8 cellular contexts compared by ENCODE assay signal in the genomic region with DNA sequence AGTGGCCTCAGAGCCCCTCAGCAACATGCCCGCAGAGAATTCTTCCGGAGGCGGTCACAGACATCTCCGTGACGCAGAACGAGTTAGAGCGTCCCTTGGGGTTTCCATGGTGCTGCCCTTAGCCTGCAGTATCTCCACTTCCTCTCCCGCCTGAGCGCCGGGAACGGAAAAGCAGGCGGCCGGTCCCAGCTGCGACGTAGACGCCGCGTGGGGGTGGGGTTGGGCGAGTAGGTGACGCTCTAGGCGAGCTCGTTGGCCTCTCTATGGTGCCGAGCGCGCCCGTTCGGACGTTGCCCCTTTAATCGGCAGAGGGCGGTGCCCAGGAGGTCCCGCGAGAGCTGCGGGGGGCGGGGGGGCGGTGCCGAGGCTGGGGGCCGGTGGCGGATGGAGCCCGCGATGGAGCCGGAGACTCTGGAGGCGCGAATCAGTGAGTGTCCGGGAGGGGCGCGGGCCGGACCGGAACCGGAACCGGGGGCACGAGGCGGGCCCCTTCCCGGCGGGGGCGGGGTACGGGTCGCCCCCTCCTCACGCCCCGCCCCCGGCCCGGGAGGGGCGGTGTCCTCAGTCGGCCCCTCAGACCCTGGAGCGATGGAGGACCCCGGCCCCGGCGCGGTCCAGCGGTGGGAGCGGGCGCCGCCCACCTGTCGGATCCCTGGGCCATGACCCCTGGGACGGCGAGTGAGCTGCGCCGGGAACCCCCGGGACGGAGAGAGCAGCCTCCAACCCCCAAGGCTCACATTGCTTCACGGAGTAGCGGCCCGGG. TPM values are rescaled to one million over a fixed set of nuclear protein-coding genes. Genes with fewer than 3 reads are reported as not detected.
DNase-seq lines count a peak whose midpoint lies in the region; ATAC-seq and FAIRE-seq lines count a peak whose summit lies in the region.

A gene with protein sequence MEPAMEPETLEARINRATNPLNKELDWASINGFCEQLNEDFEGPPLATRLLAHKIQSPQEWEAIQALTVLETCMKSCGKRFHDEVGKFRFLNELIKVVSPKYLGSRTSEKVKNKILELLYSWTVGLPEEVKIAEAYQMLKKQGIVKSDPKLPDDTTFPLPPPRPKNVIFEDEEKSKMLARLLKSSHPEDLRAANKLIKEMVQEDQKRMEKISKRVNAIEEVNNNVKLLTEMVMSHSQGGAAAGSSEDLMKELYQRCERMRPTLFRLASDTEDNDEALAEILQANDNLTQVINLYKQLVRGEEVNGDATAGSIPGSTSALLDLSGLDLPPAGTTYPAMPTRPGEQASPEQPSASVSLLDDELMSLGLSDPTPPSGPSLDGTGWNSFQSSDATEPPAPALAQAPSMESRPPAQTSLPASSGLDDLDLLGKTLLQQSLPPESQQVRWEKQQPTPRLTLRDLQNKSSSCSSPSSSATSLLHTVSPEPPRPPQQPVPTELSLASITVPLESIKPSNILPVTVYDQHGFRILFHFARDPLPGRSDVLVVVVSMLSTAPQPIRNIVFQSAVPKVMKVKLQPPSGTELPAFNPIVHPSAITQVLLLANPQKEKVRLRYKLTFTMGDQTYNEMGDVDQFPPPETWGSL (plus strand): TSS at position 358 of the 763 bp plus-strand sequence. CDS start 27 bp downstream, at position 385.

- H3K4me1 ChIP-seq in Karpas-422 (ENCODE audit: low read length), result peaks cover 31% of the 10 kb centered on the region
- peaks cover 16 to 43% of the 10 kb centered on the region in 2 donors for H3K4me1 ChIP-seq in muscle layer of duodenum (ENCODE audit: control insufficient read depth in 1 of 2, insufficient read depth in 2 of 2, low read length in 2 of 2)

- peaks cover 3% of the 10 kb centered on the region; the same call in 1 of the 2 replicates for H3K36me3 ChIP-seq in Karpas-422 (ENCODE audit: insufficient read depth, low read length)
- no peaks in the 10 kb centered on the region for H3K36me3 ChIP-seq in muscle layer of duodenum (ENCODE audit: control insufficient read depth in 1 of 2, insufficient read depth in 2 of 2, low read length in 2 of 2)

- H3K9me3 ChIP-seq in Karpas-422 (ENCODE audit: low read length) (no peaks in the 10 kb centered on the region), muscle layer of duodenum (ENCODE audit: control insufficient read depth in 1 of 2, low read length in 2 of 2) (no peaks in the 10 kb centered on the region)

- peak within 1 kb of the TSS; percentile 88 to 90 for H3K4me3 Mint-ChIP-seq in activated T-cell treated with anti-CD3 and anti-CD28 coated beads, Interleukin-2, amount 50 U/mL, for 72 hours

- H3K27me3 ChIP-seq in Karpas-422 (ENCODE audit: low read length) (no peaks in the 10 kb centered on the region), muscle layer of duodenum (ENCODE audit: low read depth, low read length) (no peaks in the 10 kb centered on the region)

- peak within 1 kb of the TSS; percentile 51; the same call in 1 of the 2 replicates for H2AFZ ChIP-seq in Karpas-422 (ENCODE audit: low read length)

- H3K36me3 Mint-ChIP-seq in activated T-cell treated with anti-CD3 and anti-CD28 coated beads, Interleukin-2, amount 50 U/mL, for 72 hours (ENCODE audit: insufficient read depth in 2 of 2), result peaks cover 3 to 4% of the 10 kb centered on the region in 2 donors

- peak; percentile 65 for FAIRE-seq in RCC 7860 (lab: Jason Lieb, UNC)

- peak within 1 kb of the TSS; percentile 87 for H3K27ac ChIP-seq in Karpas-422 (ENCODE audit: low read length)
- H3K27ac ChIP-seq in muscle layer of duodenum (ENCODE audit: low read length), result peak within 1 kb of the TSS; percentile 97

- H3K27me3 Mint-ChIP-seq in activated T-cell treated with anti-CD3 and anti-CD28 coated beads, Interleukin-2, amount 50 U/mL, for 72 hours (ENCODE audit: low read depth), result no peaks in the 10 kb centered on the region

- H3K4me2 ChIP-seq in Karpas-422 (ENCODE audit: low read depth, low read length, poor library complexity, severe bottlenecking), result peak within 1 kb of the TSS; percentile 78

- no peaks in the 10 kb centered on the region for H3K9me2 ChIP-seq in Karpas-422 (replicated peaks; ENCODE audit: insufficient read depth, low read length)

- peaks cover 0 to 2% of the 10 kb centered on the region in 2 donors for H3K9me3 Mint-ChIP-seq in activated T-cell treated with anti-CD3 and anti-CD28 coated beads, Interleukin-2, amount 50 U/mL, for 72 hours

- DNase-seq in DMS79 treated with DMSO at 0.1 percent for 48 hours (lab: John Stamatoyannopoulos, UW) (peak; percentile 59), Karpas-422 (peak; percentile 98), RCC 7860 (ENCODE audit: low spot score) (peak; percentile 93)
- DNase-seq in activated T-cell treated with anti-CD3 and anti-CD28 coated beads, Interleukin-2, amount 50 U/mL, for 72 hours, result peak; percentile 97 to 98
- peak; percentile 84 for DNase-seq in stimulated activated CD8-positive, alpha-beta memory T cell treated with anti-CD3 and anti-CD28 coated beads, Interleukin-7, amount 100 ng/mL, for 24 hours (ENCODE audit: low read depth)

- H3K9ac ChIP-seq in Karpas-422 (ENCODE audit: low read length), result peak within 1 kb of the TSS; percentile 85

- H3K79me2 ChIP-seq in Karpas-422 (ENCODE audit: low read length), result peaks cover 34% of the 10 kb centered on the region

- ATAC-seq in GM21825 (IDR thresholded peaks at IDR 0.05; ENCODE audit: unreplicated experiment) (peak; percentile 72), esophagus mucosa (peak; percentile 89)
- peak; percentile 86 to 89 for ATAC-seq in activated T-cell treated with anti-CD3 and anti-CD28 coated beads, Interleukin-2, amount 50 U/mL, for 72 hours (replicated peaks in 1 of 2)

- H3K4me3 ChIP-seq in Karpas-422 (ENCODE audit: low read length) (peak within 1 kb of the TSS; percentile 81), muscle layer of duodenum (ENCODE audit: low read depth in 1 of 2, low read length in 2 of 2) (peak within 1 kb of the TSS; percentile 88 to 90)

- peak within 1 kb of the TSS; percentile 97 for H3K27ac Mint-ChIP-seq in activated T-cell treated with anti-CD3 and anti-CD28 coated beads, Interleukin-2, amount 50 U/mL, for 72 hours

- no peaks in the 10 kb centered on the region for H4K20me1 ChIP-seq in Karpas-422 (ENCODE audit: insufficient read depth, low read depth, low read length)

- H3K4me1 Mint-ChIP-seq in activated T-cell treated with anti-CD3 and anti-CD28 coated beads, Interleukin-2, amount 50 U/mL, for 72 hours (ENCODE audit: low read depth), result peaks cover 52% of the 10 kb centered on the region

RNA-seq across cellular contexts. Expression of the gene that starts here (rescaled TPM):
- total RNA-seq in Karpas-422 (2014; rRNA removed; shearing (Covaris generic); ENCODE audit: low replicate concordance), result 64.3 and 97.3 TPM in 2 replicates
- total RNA-seq in activated T-cell treated with anti-CD3 and anti-CD28 coated beads, Interleukin-2, amount 50 U/mL, for 72 hours, result 10 to 100 TPM; 81.5 to 96.2 TPM
- total RNA-seq in esophagus mucosa, result 28.4 TPM

Comparison
In these comparisons a context has a peak if more than half of its experiments do, and no peak if none do; other contexts are left out.
1. Peak in every context shown above with its lines: DNase-seq, ATAC-seq, H3K4me3 ChIP-seq and H3K27ac ChIP-seq.